In genomic region chr3:4979401-4980228, GRCh38 we compare ENCODE assay signal across 8 cellular contexts. TPM values are rescaled to one million over a fixed set of nuclear protein-coding genes. Genes with fewer than 3 reads are reported as not detected.
A peak's percentile ranks its signal among the peaks of the same experiment; 100 is the strongest.
DNase-seq lines count a peak whose midpoint lies in the region; ATAC-seq and TF ChIP-seq lines count a peak whose summit lies in the region.

Gene BHLHE40, plus strand, starts transcription at chr3:4979437. Its CDS starts 282 bp downstream, at chr3:4979719.

- DNase-seq in AG04449 (ENCODE audit: low read depth, low spot score) (no peak), foreskin fibroblast (no peak), neuronal stem cell (ENCODE audit: low spot score) (no peak), DMS153 (lab: John Stamatoyannopoulos, UW) (no peak)
- DNase-seq in activated CD8-positive, alpha-beta T cell treated with anti-CD3 and anti-CD28 coated beads for 36 hours = no peak

- H3K27ac ChIP-seq in neuronal stem cell (replicated peaks; ENCODE audit: low read length) = no peak within 1 kb of the TSS

- no peak within 1 kb of the TSS for H4K8ac ChIP-seq in neuronal stem cell (ENCODE audit: low read depth, low read length)

- H3K18ac ChIP-seq in neuronal stem cell (ENCODE audit: low read length) = peak within 1 kb of the TSS; percentile 89

- peaks cover 40% of the 10 kb centered on the region for H3K4me1 Mint-ChIP-seq in activated CD8-positive, alpha-beta T cell treated with anti-CD3 and anti-CD28 coated beads for 36 hours (ENCODE audit: low read depth)

- intact Hi-C loops in activated CD8-positive, alpha-beta T cell treated with anti-CD3 and anti-CD28 coated beads for 36 hours (cut with micrococcal nuclease) = loop anchor here (5.0 kb wide), 5 partner anchors 43 to 242 kb away; no protein-coding TSS in a partner anchor

- no peak within 1 kb of the TSS for H4K91ac ChIP-seq in neuronal stem cell (ENCODE audit: low read depth, low read length, poor library complexity)

- H2AFZ ChIP-seq in neuronal stem cell (ENCODE audit: low read length) = peak within 1 kb of the TSS; percentile 95

- H2BK12ac ChIP-seq in neuronal stem cell (ENCODE audit: low read length) = peak within 1 kb of the TSS; percentile 0

- peak within 1 kb of the TSS; percentile 72 for H2BK120ac ChIP-seq in neuronal stem cell (ENCODE audit: low read depth, low read length)

- ATAC-seq in GM18861 (IDR thresholded peaks at IDR 0.05; ENCODE audit: unreplicated experiment) (peak; percentile 3), HG03520 (IDR thresholded peaks at IDR 0.05; ENCODE audit: unreplicated experiment) (peak; percentile 1), HG02870 (IDR thresholded peaks at IDR 0.05; ENCODE audit: unreplicated experiment) (no peak)
- ATAC-seq in activated CD8-positive, alpha-beta T cell treated with anti-CD3 and anti-CD28 coated beads for 36 hours = peak; percentile 24

- CTCF ChIA-PET in AG04449 (lab: Yijun Ruan, JAX) = interaction anchor here (0.7 to 17.4 kb wide), 29 partner anchors 7 to 323 kb away, joined by 3 to 411 read pairs (median 4); no protein-coding TSS in a partner anchor
- CTCF ChIA-PET in activated CD8-positive, alpha-beta T cell treated with anti-CD3 and anti-CD28 coated beads for 36 hours (lab: Charles Lee) = interaction anchor here (0.9 to 12.3 kb wide), 33 partner anchors 10 to 269 kb away, joined by 3 to 148 read pairs (median 5); no protein-coding TSS in a partner anchor

- H3K79me1 ChIP-seq in neuronal stem cell (ENCODE audit: low read depth, low read length) = peaks cover 2% of the 10 kb centered on the region

- H3K23ac ChIP-seq in neuronal stem cell (ENCODE audit: low read depth, low read length, poor library complexity) = peak within 1 kb of the TSS; percentile 97

- WGBS in neuronal stem cell (ENCODE audit: extremely low coverage in 2 of 2, insufficient read length in 2 of 2, insufficient replicate concordance in 1 of 2), 2 donors = no CpG with 5 or more reads among the region's 55 CpGs

- H3K4me3 ChIP-seq in AG04449 (ENCODE audit: low read depth, low read length) (peak within 1 kb of the TSS; percentile 99), foreskin fibroblast (ENCODE audit: low read depth in 1 of 2, low read length in 2 of 2) (peak within 1 kb of the TSS; percentile 90 to 98), neuronal stem cell (ENCODE audit: low read length in 2 of 2) (peak within 1 kb of the TSS; percentile 47 to 77)

- H3K9me3 Mint-ChIP-seq in activated CD8-positive, alpha-beta T cell treated with anti-CD3 and anti-CD28 coated beads for 36 hours = no peaks in the 10 kb centered on the region

- no peak within 1 kb of the TSS for H2AK5ac ChIP-seq in neuronal stem cell (ENCODE audit: low read depth, low read length)

- H3K4me3 Mint-ChIP-seq in activated CD8-positive, alpha-beta T cell treated with anti-CD3 and anti-CD28 coated beads for 36 hours = peak within 1 kb of the TSS; percentile 92

- POLR2A ChIA-PET in AG04449 (lab: Yijun Ruan, JAX) = interaction anchor here (0.6 to 3.6 kb wide), 19 partner anchors 9 to 268 kb away, joined by 3 to 31 read pairs (median 6); no protein-coding TSS in a partner anchor
- POLR2A ChIA-PET in activated CD8-positive, alpha-beta T cell treated with anti-CD3 and anti-CD28 coated beads for 36 hours (lab: Charles Lee) = interaction anchor here (0.7 to 13.9 kb wide), 33 partner anchors 14 to 259 kb away, joined by 3 to 434 read pairs (median 5); no protein-coding TSS in a partner anchor

- no peaks in the 10 kb centered on the region for H3K9me3 ChIP-seq in neuronal stem cell (replicated peaks in 1 of 2; ENCODE audit: control insufficient read depth in 2 of 2, insufficient read depth in 1 of 2, low read depth in 1 of 2, low read length in 2 of 2)

- peak within 1 kb of the TSS; percentile 96 for H3K27ac Mint-ChIP-seq in activated CD8-positive, alpha-beta T cell treated with anti-CD3 and anti-CD28 coated beads for 36 hours

- peak within 1 kb of the TSS; percentile 89 for H2BK15ac ChIP-seq in neuronal stem cell (ENCODE audit: low read length)

- H3K4ac ChIP-seq in neuronal stem cell (ENCODE audit: low read length) = no peak within 1 kb of the TSS

- no peaks in the 10 kb centered on the region for H3K36me3 ChIP-seq in neuronal stem cell (replicated peaks in 1 of 2; ENCODE audit: control insufficient read depth in 2 of 2, insufficient read depth in 2 of 2, low read length in 2 of 2)

- TF ChIP-seq CTCF in AG04449 (IDR thresholded peaks at IDR 0.05; ENCODE audit: insufficient read depth, low read length, missing control alignments) (no peak), foreskin fibroblast (IDR thresholded peaks at IDR 0.05; ENCODE audit: low read depth, low read length) (no peak)
- no peak for TF ChIP-seq CTCF in activated CD8-positive, alpha-beta T cell treated with anti-CD3 and anti-CD28 coated beads for 36 hours (IDR thresholded peaks at IDR 0.05)

- no peak within 1 kb of the TSS for H3K14ac ChIP-seq in neuronal stem cell (ENCODE audit: low read length)

- H3K4me1 ChIP-seq in neuronal stem cell (ENCODE audit: control insufficient read depth in 2 of 2, insufficient read depth in 1 of 2, low read depth in 1 of 2, low read length in 2 of 2) = peaks cover 10 to 24% of the 10 kb centered on the region in 2 donors

- no peak within 1 kb of the TSS for H2BK5ac ChIP-seq in neuronal stem cell (ENCODE audit: low read length)

- peak within 1 kb of the TSS; percentile 98 for H3K4me2 ChIP-seq in neuronal stem cell (ENCODE audit: insufficient read depth, low read length, poor library complexity, severe bottlenecking)

- H3K27me3 Mint-ChIP-seq in activated CD8-positive, alpha-beta T cell treated with anti-CD3 and anti-CD28 coated beads for 36 hours = no peaks in the 10 kb centered on the region

- H3K9ac ChIP-seq in neuronal stem cell (ENCODE audit: low read depth, low read length, poor library complexity) = peak within 1 kb of the TSS; percentile 77

- H3K27me3 ChIP-seq in neuronal stem cell (ENCODE audit: control insufficient read depth in 3 of 3, insufficient read depth in 3 of 3, low read depth in 1 of 3, low read length in 3 of 3) = peaks cover 21 to 57% (median 48%) of the 10 kb centered on the region in 3 experiments

- peaks cover 53% of the 10 kb centered on the region for H3K36me3 Mint-ChIP-seq in activated CD8-positive, alpha-beta T cell treated with anti-CD3 and anti-CD28 coated beads for 36 hours (ENCODE audit: low read depth)

RNA-seq across cellular contexts. Expression of gene BHLHE40, which starts in this region (rescaled TPM):
- total RNA-seq in activated CD8-positive, alpha-beta T cell treated with anti-CD3 and anti-CD28 coated beads for 36 hours = 100 to 1,000 TPM; 456 to 470 TPM
- polyA plus RNA-seq in neuronal stem cell (2013, experiment 1 of 2) = 0.20 TPM
- polyA plus RNA-seq in neuronal stem cell (2013, experiment 2 of 2) = 0.22 TPM
